ENCODE assay signal across 8 cellular contexts in genomic region chr15:23566070-23567050, GRCh38. TPM values are rescaled to one million over a fixed set of nuclear protein-coding genes. Genes with fewer than 3 reads are reported as not detected.
A peak's percentile ranks its signal among the peaks of the same experiment; 100 is the strongest.
DNase-seq lines count a peak whose midpoint lies in the region; ATAC-seq and TF ChIP-seq lines count a peak whose summit lies in the region.

No MANE protein-coding gene starts in this region.

- TF ChIP-seq CTCF in HEK293 (tag by site-specific recombination; IDR thresholded peaks at IDR 0.05): no peak
- TF ChIP-seq CTCF in body of pancreas (IDR thresholded peaks at IDR 0.05): no peak
- TF ChIP-seq CTCF in GM13977 (IDR thresholded peaks at IDR 0.05; ENCODE audit: extremely low read depth, insufficient read depth, missing control alignments): no peak

- no peak for ATAC-seq in body of pancreas
- ATAC-seq in GM21390 (IDR thresholded peaks at IDR 0.05; ENCODE audit: unreplicated experiment): no peak

- H3K27ac Mint-ChIP-seq in activated naive CD4-positive, alpha-beta T cell treated with anti-CD3 and anti-CD28 coated beads for 36 hours: peak overlapping the region; percentile 92

- in situ Hi-C loops in GM13977 (cut with MboI; ENCODE audit: low pct_unique_long_range_greater_than_20kb, low sequenced_read_pairs, unreplicated experiment): no loop called here

- CTCF ChIA-PET in HEK293 (lab: Yijun Ruan, JAX): no interaction called here
- CTCF ChIA-PET in activated naive CD4-positive, alpha-beta T cell treated with anti-CD3 and anti-CD28 coated beads for 36 hours (lab: Charles Lee): interaction anchor here (0.6 to 0.8 kb wide), 2 partner anchors 15 to 60 kb away, joined by 3 read pairs; no protein-coding TSS in a partner anchor

- H3K27ac ChIP-seq in HEK293 (ENCODE audit: extremely low read depth, low read depth, low read length): no peak overlapping the region
- peak overlapping the region in 1 of 4 donors; percentile 55 for H3K27ac ChIP-seq in body of pancreas

- peaks cover 2% of the 10 kb centered on the region for H3K9me3 Mint-ChIP-seq in activated naive CD4-positive, alpha-beta T cell treated with anti-CD3 and anti-CD28 coated beads for 36 hours

- H3K4me3 ChIP-seq in HEK293 (ENCODE audit: low read depth, low read length) (peak overlapping the region; percentile 30), body of pancreas (no peak overlapping the region)

- WGBS in body of pancreas, 2 donors: 86 to 90% methylated on average over 27 to 31 of the region's 31 CpGs

- H3K36me3 ChIP-seq in HEK293 (ENCODE audit: control insufficient read depth in 2 of 2, insufficient read depth in 1 of 2, low read length in 2 of 2) (no peaks in the 10 kb centered on the region), body of pancreas (replicated peaks in 1 of 2; ENCODE audit: insufficient read depth in 1 of 2, low read depth in 2 of 2) (no peaks in the 10 kb centered on the region)

- no peak for TF ChIP-seq POLR2A in body of pancreas (IDR thresholded peaks at IDR 0.05)

- H3K9me3 ChIP-seq in HEK293 (ENCODE audit: control insufficient read depth, insufficient read depth, low read depth, low read length) (no peaks in the 10 kb centered on the region), body of pancreas (no peaks in the 10 kb centered on the region)

- intact Hi-C loops in activated naive CD4-positive, alpha-beta T cell treated with anti-CD3 and anti-CD28 coated beads for 36 hours (cut with micrococcal nuclease): loop anchor here (5.0 kb wide), 2 partner anchors 59 to 529 kb away; partner anchors contain the start of gene TUBGCP5
- intact Hi-C loops in body of pancreas (cut with DNase I): no loop called here

- peaks cover 8% of the 10 kb centered on the region for H3K27me3 Mint-ChIP-seq in activated naive CD4-positive, alpha-beta T cell treated with anti-CD3 and anti-CD28 coated beads for 36 hours (ENCODE audit: low read depth)

- DNase-seq in NCI-H524 treated with DMSO at 0.1 percent for 48 hours (lab: John Stamatoyannopoulos, UW) (peak; percentile 84), myocyte (ENCODE audit: low read depth) (peak; percentile 87), body of pancreas (no peak), cerebellar cortex (ENCODE audit: low spot score) (no peak), GM13977 (ENCODE audit: low spot score) (no peak)
- DNase-seq in activated naive CD4-positive, alpha-beta T cell treated with anti-CD3 and anti-CD28 coated beads for 36 hours: peak; percentile 52

- H3K4me1 ChIP-seq in HEK293 (ENCODE audit: control insufficient read depth, insufficient read depth, low read length) (no peaks in the 10 kb centered on the region), body of pancreas (peaks cover 21% of the 10 kb centered on the region)

- H3K36me3 Mint-ChIP-seq in activated naive CD4-positive, alpha-beta T cell treated with anti-CD3 and anti-CD28 coated beads for 36 hours (ENCODE audit: low read depth): peaks cover 5% of the 10 kb centered on the region

- no peaks in the 10 kb centered on the region for H3K27me3 ChIP-seq in body of pancreas

- peaks cover 9% of the 10 kb centered on the region for H3K4me1 Mint-ChIP-seq in activated naive CD4-positive, alpha-beta T cell treated with anti-CD3 and anti-CD28 coated beads for 36 hours (ENCODE audit: low read depth)

- peak overlapping the region; percentile 79 for H3K4me3 Mint-ChIP-seq in activated naive CD4-positive, alpha-beta T cell treated with anti-CD3 and anti-CD28 coated beads for 36 hours

- POLR2A ChIA-PET in HEK293 (lab: Yijun Ruan, JAX): no interaction called here

TF ChIP-seq in HEK293, 187 proteins besides CTCF, POLR2A, EP300 and RAD21:
- no peak for TF ChIP-seq ZNF362 (tag by site-specific recombination; IDR thresholded peaks at IDR 0.05)
- TF ChIP-seq ZNF140 (tag by site-specific recombination; IDR thresholded peaks at IDR 0.05): no peak
- TF ChIP-seq SP2 (tag by site-specific recombination; IDR thresholded peaks at IDR 0.05): 0 out of 2 replicates have a peak, but pooled peaks have one; percentile 7
- no peak for TF ChIP-seq ZNF571 (tag by site-specific recombination; IDR thresholded peaks at IDR 0.05)
- TF ChIP-seq ZNF266 (tag by site-specific recombination; IDR thresholded peaks at IDR 0.05; ENCODE audit: low read depth): no peak

RNA-seq across cellular contexts. Expression of gene MKRN3, which starts 0.9 kb away (rescaled TPM):
- total RNA-seq in activated naive CD4-positive, alpha-beta T cell treated with anti-CD3 and anti-CD28 coated beads for 36 hours: 1 to 10 TPM; 2.5 to 3.2 TPM
- total RNA-seq in myocyte: 10.1 and 10.6 TPM in 2 replicates
- 2.7 TPM for polyA plus RNA-seq in myocyte (2012)
- under 1 TPM in 1 of 2 donors, not detected in 1; 0.26 TPM for total RNA-seq in body of pancreas

Comparison
In these comparisons a context has a peak if more than half of its experiments do, and no peak if none do; other contexts are left out.
1. DNase-seq: peak in NCI-H524 treated with DMSO at 0.1 percent for 48 hours (single experiment), activated naive CD4-positive, alpha-beta T cell treated with anti-CD3 and anti-CD28 coated beads for 36 hours (single experiment) and myocyte (single experiment); none in body of pancreas (0 of 4), cerebellar cortex (single experiment) and GM13977 (single experiment).